ENCODE assay signal across 9 cellular contexts in genomic region chr17:50903604-50904521, GRCh38. TPM values are rescaled to one million over a fixed set of nuclear protein-coding genes. Genes with fewer than 3 reads are reported as not detected.
DNase-seq lines count a peak whose midpoint lies in the region; ATAC-seq and TF ChIP-seq lines count a peak whose summit lies in the region.
"Had no signal": no experiment of that assay in that cellular context is flagged by ENCODE, and none has a peak within 500 bp of the region (broad histone marks: within the 10 kb centered on the region; RNA-seq: fewer than 3 reads in every experiment).

No MANE protein-coding gene starts in this region.

- H2AFZ ChIP-seq in PC-9 = peak overlapping the region; percentile 72; the same call in 1 of the 2 replicates

- BruUV-seq in PC-9 (replicated peaks; lab: Mats Ljungman, UMichigan) = no TSS peak

- peak overlapping the region; percentile 87 for H3K27ac ChIP-seq in PC-9

- peaks cover 41% of the 10 kb centered on the region for H3K4me1 Mint-ChIP-seq in osteocyte (ENCODE audit: unreplicated experiment)

- no peaks in the 10 kb centered on the region for H4K20me1 ChIP-seq in PC-9 (ENCODE audit: insufficient read depth)

- peaks cover 64% of the 10 kb centered on the region for H3K4me1 ChIP-seq in PC-9 (replicated peaks; ENCODE audit: insufficient read depth)

- H3K9me3 ChIP-seq in PC-9 (ENCODE audit: insufficient read depth, low read depth) = no peaks in the 10 kb centered on the region

- no peaks in the 10 kb centered on the region for H3K79me2 ChIP-seq in PC-9 (ENCODE audit: low read depth)

- CTCF ChIA-PET in PC-9 (lab: Charles Lee) = interaction anchor here (1.2 kb wide), 1 partner anchor 11 kb away, joined by 4 read pairs; no protein-coding TSS in a partner anchor

- peak overlapping the region; percentile 42; the same call in 1 of the 2 replicates for H3K4me3 ChIP-seq in PC-9

- H3K36me3 Mint-ChIP-seq in osteocyte (ENCODE audit: unreplicated experiment) = no peaks in the 10 kb centered on the region

- no peaks in the 10 kb centered on the region for H3K27me3 ChIP-seq in PC-9 (ENCODE audit: insufficient read depth, low read depth)

- intact Hi-C loops in PC-9 (cut with micrococcal nuclease; ENCODE audit: unreplicated experiment) = loop anchor here (1.0 to 5.0 kb wide), 3 partner anchors 15 to 48 kb away; partner anchors contain the start of gene TOB1

- ATAC-seq in GM18861 (IDR thresholded peaks at IDR 0.05; ENCODE audit: unreplicated experiment) (peak; percentile 78), HG02870 (IDR thresholded peaks at IDR 0.05; ENCODE audit: unreplicated experiment) (no peak), GM21737 (IDR thresholded peaks at IDR 0.05; ENCODE audit: unreplicated experiment) (no peak)

- no peaks in the 10 kb centered on the region for H3K36me3 ChIP-seq in PC-9 (ENCODE audit: low read depth)

- H3K4me2 ChIP-seq in PC-9 = peak overlapping the region; percentile 76

- peak overlapping the region; percentile 80 for H3K27ac Mint-ChIP-seq in osteocyte (ENCODE audit: unreplicated experiment)

- peaks cover 43% of the 10 kb centered on the region for H3F3A ChIP-seq in PC-9 (ENCODE audit: insufficient read depth, low read depth)

- peaks cover 5% of the 10 kb centered on the region; the same call in 1 of the 2 replicates for H3K9me2 ChIP-seq in PC-9 (ENCODE audit: insufficient read depth)

- H3K4me3 Mint-ChIP-seq in osteocyte (ENCODE audit: unreplicated experiment) = no peak overlapping the region
- H3K4me3 Mint-ChIP-seq: neural crest cell had no signal

- POLR2A ChIA-PET in PC-9 (lab: Charles Lee; ENCODE audit: unreplicated experiment) = interaction anchor here (0.7 to 1.4 kb wide), 2 partner anchors 11 to 38 kb away, joined by 3 to 19 read pairs; partner anchors contain the start of gene TOB1

- H3K9me3 Mint-ChIP-seq in osteocyte (ENCODE audit: unreplicated experiment) = no peaks in the 10 kb centered on the region
- H3K9me3 Mint-ChIP-seq: neural crest cell had no signal

- peaks cover 1% of the 10 kb centered on the region for H3K27me3 Mint-ChIP-seq in osteocyte (ENCODE audit: unreplicated experiment)

- DNase-seq in PC-9 (peak in 1 of 2 experiments; percentile 61), dedifferentiated amniotic fluid mesenchymal stem cell (ENCODE audit: extremely low spot score) (peak; percentile 42), osteocyte (ENCODE audit: extremely low spot score, unreplicated experiment) (no peak), NCI-H187 (lab: John Stamatoyannopoulos, UW) (no peak), SKM-1 treated with dmso at 0.1 percent for 144 hours (lab: John Stamatoyannopoulos, UW; ENCODE audit: unreplicated experiment) (no peak)

- TF ChIP-seq CTCF in PC-9 (conservative IDR thresholded peaks at IDR 0.05) = no peak
- TF ChIP-seq CTCF in osteocyte (IDR thresholded peaks at IDR 0.05) = no peak

RNA-seq across cellular contexts. Expression of gene TOB1, which starts 37.7 kb away (rescaled TPM):
- total RNA-seq in PC-9 (2021) = 54.2 and 67.9 TPM in 2 replicates
- total RNA-seq in osteocyte = 34.2 and 40.1 TPM in 2 replicates
